Comparison of ENCODE assay signal across 29 cellular contexts in the genomic region with DNA sequence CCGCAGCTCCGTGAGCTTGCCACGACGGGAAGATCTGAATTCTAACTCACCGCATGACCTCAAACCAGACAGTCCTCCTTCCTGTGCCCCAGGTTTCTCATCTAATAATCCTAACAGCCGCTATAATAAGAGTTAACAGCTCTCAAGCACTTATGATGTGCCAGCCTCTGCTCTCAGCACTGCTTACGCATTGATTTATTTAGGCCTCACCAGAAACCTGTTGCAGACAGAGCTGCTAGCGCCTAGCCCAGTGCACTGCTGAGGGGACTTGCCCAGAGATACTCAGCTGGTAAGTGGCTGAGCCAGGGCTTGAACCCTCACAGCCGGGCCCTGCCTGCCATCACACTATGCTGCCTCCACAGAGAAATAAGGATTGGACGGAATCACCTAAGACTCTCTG. TPM values are rescaled to one million over a fixed set of nuclear protein-coding genes. Genes with fewer than 3 reads are reported as not detected.
DNase-seq lines count a peak whose midpoint lies in the region; TF ChIP-seq lines count a peak whose summit lies in the region.
"Had no signal": no experiment of that assay in that cellular context is flagged by ENCODE, and none has a peak within 500 bp of the region (broad histone marks: within the 10 kb centered on the region; RNA-seq: fewer than 3 reads in every experiment).

No MANE protein-coding gene starts in this region.

- H3K9me3 ChIP-seq in WERI-Rb-1 (ENCODE audit: severe bottlenecking), result no peaks in the 10 kb centered on the region
- H3K9me3 ChIP-seq: Caco-2, HAP-1, SJSA1 had no signal

- peaks cover 8% of the 10 kb centered on the region; the same call in 1 of the 2 replicates for H3K36me3 ChIP-seq in WERI-Rb-1
- H3K36me3 ChIP-seq: HAP-1, SJSA1 had no signal

- no peaks in the 10 kb centered on the region for H3K27me3 Mint-ChIP-seq in activated T-helper 2 cell treated with anti-CD3 and anti-CD28 coated beads, Interferon-gamma antibody, Interleukin-2, Interleukin-4, amounts not matched to agents 10 μg/mL and 5 μg/mL and 100 μg/mL, durations not matched to agents 14 hours and 24 hours and 36 hours (ENCODE audit: low read depth)

- no peaks in the 10 kb centered on the region for H3K4me1 Mint-ChIP-seq in activated T-helper 2 cell treated with anti-CD3 and anti-CD28 coated beads, Interferon-gamma antibody, Interleukin-2, Interleukin-4, amounts not matched to agents 10 μg/mL and 5 μg/mL and 100 μg/mL, durations not matched to agents 14 hours and 24 hours and 36 hours (ENCODE audit: low read depth)
- H3K4me1 Mint-ChIP-seq: B cell, T-cell had no signal

- intact Hi-C loops in activated T-helper 2 cell treated with anti-CD3 and anti-CD28 coated beads, Interferon-gamma antibody, Interleukin-2, Interleukin-4, amounts not matched to agents 10 μg/mL and 5 μg/mL and 100 μg/mL, durations not matched to agents 14 hours and 24 hours and 36 hours (cut with micrococcal nuclease), result no loop called here

- no peaks in the 10 kb centered on the region for H3K9me3 Mint-ChIP-seq in activated T-helper 2 cell treated with anti-CD3 and anti-CD28 coated beads, Interferon-gamma antibody, Interleukin-2, Interleukin-4, amounts not matched to agents 10 μg/mL and 5 μg/mL and 100 μg/mL, durations not matched to agents 14 hours and 24 hours and 36 hours
- H3K9me3 Mint-ChIP-seq: CD8-positive, alpha-beta T cell; T-cell had no signal

- no peak overlapping the region for H3K4me3 ChIP-seq in WERI-Rb-1 (ENCODE audit: low read depth, low read length)
- H3K4me3 ChIP-seq: GM23248, HAP-1, SJSA1 had no signal

- peak; percentile 23 for DNase-seq in DMS79 (lab: John Stamatoyannopoulos, UW)
- DNase-seq in DMS79 treated with DMSO at 0.1 percent for 48 hours (lab: John Stamatoyannopoulos, UW), result no peak
- DNase-seq in NCI-H524 (lab: John Stamatoyannopoulos, UW), result peak; percentile 23 to 39
- DNase-seq in NCI-H524 treated with DMSO at 0.1 percent for 48 hours (lab: John Stamatoyannopoulos, UW), result no peak
- peak; percentile 26 for DNase-seq in NCI-H1436 treated with DMSO at 0.1 percent for 48 hours (lab: John Stamatoyannopoulos, UW)
- DNase-seq in activated T-helper 2 cell treated with anti-CD3 and anti-CD28 coated beads, Interferon-gamma antibody, Interleukin-2, Interleukin-4, amounts not matched to agents 10 μg/mL and 5 μg/mL and 100 μg/mL, durations not matched to agents 14 hours and 24 hours and 36 hours (ENCODE audit: low spot score), result no peak
- DNase-seq in WERI-Rb-1, result no peak
- DNase-seq: Caco-2; CD8-positive, alpha-beta T cell; GM23248; KBM-7; MV-4-11; NCI-H1105; NCI-H1694 treated with DMSO at 0.1 percent for 48 hours; NCI-H345; NCI-H526 treated with DMSO at 0.1 percent for 48 hours; NK-92 treated with Interleukin-12 subunit alpha and Interleukin-12 subunit beta, amount 100 ng/mL, for 24 hours; PC-3; Right ventricle myocardium superior; T-cell had no signal

- no peak overlapping the region for H3K27ac Mint-ChIP-seq in activated T-helper 2 cell treated with anti-CD3 and anti-CD28 coated beads, Interferon-gamma antibody, Interleukin-2, Interleukin-4, amounts not matched to agents 10 μg/mL and 5 μg/mL and 100 μg/mL, durations not matched to agents 14 hours and 24 hours and 36 hours
- H3K27ac Mint-ChIP-seq: B cell; CD8-positive, alpha-beta T cell; T-cell had no signal

- H3K36me3 Mint-ChIP-seq in activated T-helper 2 cell treated with anti-CD3 and anti-CD28 coated beads, Interferon-gamma antibody, Interleukin-2, Interleukin-4, amounts not matched to agents 10 μg/mL and 5 μg/mL and 100 μg/mL, durations not matched to agents 14 hours and 24 hours and 36 hours (ENCODE audit: low read depth), result no peaks in the 10 kb centered on the region
- H3K36me3 Mint-ChIP-seq: CD8-positive, alpha-beta T cell; T-cell had no signal

- no peak for TF ChIP-seq CTCF in WERI-Rb-1 (IDR thresholded peaks at IDR 0.05; ENCODE audit: low read depth, low read length)

- no peaks in the 10 kb centered on the region for H3K27me3 ChIP-seq in WERI-Rb-1 (ENCODE audit: insufficient read depth, low read depth, severe bottlenecking)

- H3K4me3 Mint-ChIP-seq in activated T-helper 2 cell treated with anti-CD3 and anti-CD28 coated beads, Interferon-gamma antibody, Interleukin-2, Interleukin-4, amounts not matched to agents 10 μg/mL and 5 μg/mL and 100 μg/mL, durations not matched to agents 14 hours and 24 hours and 36 hours (ENCODE audit: low read depth), result no peak overlapping the region
- H3K4me3 Mint-ChIP-seq: B cell; CD8-positive, alpha-beta T cell; T-cell had no signal

- H3K27ac ChIP-seq in WERI-Rb-1, result no peak overlapping the region
- H3K27ac ChIP-seq: 22Rv1, C4-2B, GM23248, SJSA1 had no signal

RNA-seq across cellular contexts. Expression of gene GRM4, which starts 37.7 kb away (rescaled TPM):
- total RNA-seq in activated T-helper 2 cell treated with anti-CD3 and anti-CD28 coated beads, Interferon-gamma antibody, Interleukin-2, Interleukin-4, amounts not matched to agents 10 μg/mL and 5 μg/mL and 100 μg/mL, durations not matched to agents 14 hours and 24 hours and 36 hours, result not detected in 2 replicates
- total RNA-seq: B cell; LHCN-M2; MCF 10A; PC-3; Right ventricle myocardium superior; RPMI7951; SJSA1; T-helper 2 cell treated with Interferon-gamma antibody and Interleukin-4, amounts not matched to agents 100 ng/mL and 5 ng/mL, for 36 hours had no signal

Comparison
In these comparisons a context has a peak if more than half of its experiments do, and no peak if none do; other contexts are left out.
1. DNase-seq: peak in DMS79 (single experiment), NCI-H524 (2 of 2) and NCI-H1436 treated with DMSO at 0.1 percent for 48 hours (single experiment); none in DMS79 treated with DMSO at 0.1 percent for 48 hours (single experiment), NCI-H524 treated with DMSO at 0.1 percent for 48 hours (single experiment), activated T-helper 2 cell treated with anti-CD3 and anti-CD28 coated beads, Interferon-gamma antibody, Interleukin-2, Interleukin-4, amounts not matched to agents 10 μg/mL and 5 μg/mL and 100 μg/mL, durations not matched to agents 14 hours and 24 hours and 36 hours (single experiment) and WERI-Rb-1 (single experiment).